In genomic region chr22:29267858-29268510, GRCh38 we compare ENCODE assay signal across 8 cellular contexts. TPM values are rescaled to one million over a fixed set of nuclear protein-coding genes. Genes with fewer than 3 reads are reported as not detected.
DNase-seq lines count a peak whose midpoint lies in the region; ATAC-seq and TF ChIP-seq lines count a peak whose summit lies in the region.

Gene EWSR1 (plus strand): TSS chr22:29268268. CDS start chr22:29268337, 69 bp downstream.
Gene RHBDD3 (minus strand): TSS chr22:29267981. CDS start chr22:29265626, 2,355 bp downstream.

- TF ChIP-seq CTCF in WERI-Rb-1 (IDR thresholded peaks at IDR 0.05; ENCODE audit: low read depth, low read length) (no peak), breast epithelium (IDR thresholded peaks at IDR 0.05) (peak in 2 of 3 donors; percentile 32 to 33)

- TF ChIP-seq POLR2A in breast epithelium (IDR thresholded peaks at IDR 0.05): peak; percentile 86

- H3K27ac ChIP-seq in WERI-Rb-1 (peak within 1 kb of the TSS; percentile 100), breast epithelium (peak within 1 kb of the TSS; percentile 98 to 99), iPS-20b (ENCODE audit: low read length) (peak within 1 kb of the TSS; percentile 100), skin epidermis (peak within 1 kb of the TSS; percentile 98 to 100 (median 100))

- intact Hi-C loops in breast epithelium (cut with DNase I; ENCODE audit: low total_unique reads): no loop called here

- H3K9me3 ChIP-seq in WERI-Rb-1 (ENCODE audit: severe bottlenecking) (no peaks in the 10 kb centered on the region), breast epithelium (no peaks in the 10 kb centered on the region), iPS-20b (ENCODE audit: insufficient read depth, low read depth, low read length) (no peaks in the 10 kb centered on the region)

- in situ Hi-C loops in ACHN (cut with HindIII; ENCODE audit: low pct_ligation_motif_present, low pct_unique_long_range_greater_than_20kb, low sequenced_read_pairs): no loop called here

- peak; percentile 80 for ATAC-seq in GM18907 (IDR thresholded peaks at IDR 0.05; ENCODE audit: unreplicated experiment)
- ATAC-seq in HG03139 (IDR thresholded peaks at IDR 0.05; ENCODE audit: unreplicated experiment): peak; percentile 64

- H3K9ac ChIP-seq in iPS-20b (ENCODE audit: low read depth, low read length): peak within 1 kb of the TSS; percentile 100

- H3K27me3 ChIP-seq in WERI-Rb-1 (ENCODE audit: insufficient read depth, low read depth, severe bottlenecking) (no peaks in the 10 kb centered on the region), breast epithelium (no peaks in the 10 kb centered on the region), iPS-20b (ENCODE audit: insufficient read depth, low read length) (no peaks in the 10 kb centered on the region)

- DNase-seq in ACHN (peak; percentile 92), NCI-H2227 (lab: John Stamatoyannopoulos, UW; ENCODE audit: unreplicated experiment) (peak; percentile 93), WERI-Rb-1 (peak; percentile 98), breast epithelium (ENCODE audit: low spot score in 2 of 2) (peak; percentile 91 to 94)

- H3K4me3 ChIP-seq in WERI-Rb-1 (ENCODE audit: low read depth, low read length) (peak within 1 kb of the TSS; percentile 96), breast epithelium (peak within 1 kb of the TSS; percentile 77 to 95 (median 95)), iPS-20b (ENCODE audit: low read length) (peak within 1 kb of the TSS; percentile 98), skin epidermis (peak within 1 kb of the TSS; percentile 80 to 99 (median 89))

- H3K36me3 ChIP-seq in WERI-Rb-1 (peaks cover 83% of the 10 kb centered on the region), breast epithelium (no peaks in the 10 kb centered on the region), iPS-20b (ENCODE audit: insufficient read depth, low read depth, low read length) (peaks cover 68% of the 10 kb centered on the region)

- H3K4me1 ChIP-seq in breast epithelium (peaks cover 7 to 16% of the 10 kb centered on the region in 2 donors), iPS-20b (ENCODE audit: insufficient read depth, low read length) (peaks cover 36% of the 10 kb centered on the region)

RNA-seq across cellular contexts. Expression of gene EWSR1, which starts in this region (rescaled TPM):
- 100 to 1,000 TPM; 165 to 224 (median 220) TPM for total RNA-seq in breast epithelium

RNA-seq across cellular contexts. Expression of gene RHBDD3, which starts in this region (rescaled TPM):
- 10 to 100 TPM; 16.2 to 31.8 (median 28.2) TPM for total RNA-seq in breast epithelium

Comparison
In these comparisons a context has a peak if more than half of its experiments do, and no peak if none do; other contexts are left out.
1. Peak in every context shown above with its lines: DNase-seq, ATAC-seq, H3K4me3 ChIP-seq and H3K27ac ChIP-seq.